In the genomic region with DNA sequence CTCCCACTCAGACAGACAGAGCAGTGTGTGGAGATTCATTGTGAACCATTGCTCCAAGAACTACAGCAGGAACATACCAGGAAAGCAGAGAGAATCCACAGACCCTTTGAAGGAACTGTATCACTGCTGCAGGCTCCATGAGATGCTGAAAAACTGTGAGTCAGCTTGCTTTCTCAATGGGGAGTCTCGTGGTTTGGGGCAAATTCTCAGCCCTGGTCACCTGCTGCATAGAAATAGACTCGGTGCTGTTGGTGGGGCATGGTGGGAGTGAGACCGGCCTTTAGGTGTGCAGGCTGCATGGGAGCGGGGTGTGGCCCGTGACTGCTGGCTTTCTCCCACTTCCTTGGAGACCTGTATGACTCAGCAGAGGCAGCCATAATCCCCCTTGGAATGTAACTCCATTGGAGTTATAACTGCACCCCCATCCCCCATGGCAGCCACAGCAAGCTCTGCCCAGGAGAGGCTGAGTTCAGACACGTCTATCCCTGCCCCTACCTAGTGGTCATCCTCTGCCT, we compare ENCODE assay signal across 14 cellular contexts. TPM values are rescaled to one million over a fixed set of nuclear protein-coding genes. Genes with fewer than 3 reads are reported as not detected.
A peak's percentile ranks its signal among the peaks of the same experiment; 100 is the strongest.
DNase-seq lines count a peak whose midpoint lies in the region; ATAC-seq and TF ChIP-seq lines count a peak whose summit lies in the region.
"Had no signal": no experiment of that assay in that cellular context is flagged by ENCODE, and none has a peak within 500 bp of the region (broad histone marks: within the 10 kb centered on the region; RNA-seq: fewer than 3 reads in every experiment).

No MANE protein-coding gene starts in this region.

- H3K9me3 ChIP-seq in spleen = peaks cover 0 to 14% (median 7%) of the 10 kb centered on the region in 8 donors
- H3K9me3 ChIP-seq: esophagus squamous epithelium, right lobe of liver had no signal

- intact Hi-C loops in spleen (cut with DNase I; ENCODE audit: low total_unique reads) = no loop called here

- TF ChIP-seq POLR2A in spleen (IDR thresholded peaks at IDR 0.05) = no peak

- TF ChIP-seq CTCF in foreskin keratinocyte (conservative IDR thresholded peaks at IDR 0.05) = no peak
- TF ChIP-seq CTCF in spleen (IDR thresholded peaks at IDR 0.05 in 8 of 11, conservative IDR thresholded peaks at IDR 0.05 in 3 of 11) = no peak

- DNase-seq in HK-2 (ENCODE audit: unreplicated experiment) (peak; percentile 92), RPMI7951 (ENCODE audit: low read depth) (peak; percentile 56), foreskin keratinocyte (peak; percentile 96 to 99), spleen (peak; percentile 44), NCI-H1092 treated with DMSO at 0.1 percent for 48 hours (lab: John Stamatoyannopoulos, UW) (no peak), Kasumi-1 (lab: John Stamatoyannopoulos, UW) (no peak)
- DNase-seq: activated CD8-positive, alpha-beta T cell treated with anti-CD3 and anti-CD28 coated beads, Interleukin-2, amount 10 ng/mL, durations not matched to agents 7 days and 5 days; activated naive CD4-positive, alpha-beta T cell; DMS 273 treated with DMSO at 0.1 percent for 48 hours; esophagus squamous epithelium; RPMI8226; T-helper 9 cell had no signal

- WGBS in spleen, 5 donors = 87 to 97% (median 93%) methylated on average over 6 of the region's 6 CpGs

- H3K27ac ChIP-seq in foreskin keratinocyte (peak overlapping the region; percentile 75), spleen (no peak overlapping the region)
- H3K27ac ChIP-seq: esophagus squamous epithelium, right lobe of liver had no signal

- H3K4me1 ChIP-seq in foreskin keratinocyte (peaks cover 50% of the 10 kb centered on the region), spleen (no peaks in the 10 kb centered on the region)
- H3K4me1 ChIP-seq: esophagus squamous epithelium had no signal

- no peaks in the 10 kb centered on the region for H3K27me3 ChIP-seq in foreskin keratinocyte
- H3K27me3 ChIP-seq in spleen (replicated peaks in 1 of 7) = no peaks in the 10 kb centered on the region
- H3K27me3 ChIP-seq: esophagus squamous epithelium, right lobe of liver had no signal

- peaks cover 0 to 6% (median 0%) of the 10 kb centered on the region in 6 donors for H3K36me3 ChIP-seq in spleen
- H3K36me3 ChIP-seq: esophagus squamous epithelium had no signal

- H3K4me3 ChIP-seq in spleen = no peak overlapping the region
- H3K4me3 ChIP-seq: esophagus squamous epithelium, right lobe of liver had no signal

- ATAC-seq in foreskin keratinocyte (peak; percentile 95), GM19328 (IDR thresholded peaks at IDR 0.05; ENCODE audit: unreplicated experiment) (no peak)
- ATAC-seq: activated CD8-positive, alpha-beta T cell treated with anti-CD3 and anti-CD28 coated beads, Interleukin-2, amount 10 ng/mL, durations not matched to agents 7 days and 5 days; right lobe of liver had no signal

RNA-seq across cellular contexts. Expression of gene ALCAM, which starts 35.6 kb away (rescaled TPM):
- 89.3 and 104 TPM in 2 replicates for total RNA-seq in RPMI7951 (2014; rRNA removed; shearing (Covaris generic))
- total RNA-seq in foreskin keratinocyte = 89.9 and 117 TPM in 2 replicates
- polyA plus RNA-seq in foreskin keratinocyte = 27.6 and 30.0 TPM in 2 replicates
- 10 to 100 TPM in 6 of 7 donors, 1 to 10 TPM in 1; 8.4 to 18.5 (median 15.1) TPM for total RNA-seq in spleen
- polyA plus RNA-seq in spleen = 10 to 100 TPM in 1 of 3 donors, 1 to 10 TPM in 2; 6.3 to 11.9 (median 7.0) TPM

Comparison
In these comparisons a context has a peak if more than half of its experiments do, and no peak if none do; other contexts are left out.
1. DNase-seq: peak in HK-2 (single experiment), RPMI7951 (single experiment), foreskin keratinocyte (2 of 2) and spleen (single experiment); none in NCI-H1092 treated with DMSO at 0.1 percent for 48 hours (single experiment) and Kasumi-1 (0 of 2).